ENCODE assay signal across 8 cellular contexts in the genomic region with DNA sequence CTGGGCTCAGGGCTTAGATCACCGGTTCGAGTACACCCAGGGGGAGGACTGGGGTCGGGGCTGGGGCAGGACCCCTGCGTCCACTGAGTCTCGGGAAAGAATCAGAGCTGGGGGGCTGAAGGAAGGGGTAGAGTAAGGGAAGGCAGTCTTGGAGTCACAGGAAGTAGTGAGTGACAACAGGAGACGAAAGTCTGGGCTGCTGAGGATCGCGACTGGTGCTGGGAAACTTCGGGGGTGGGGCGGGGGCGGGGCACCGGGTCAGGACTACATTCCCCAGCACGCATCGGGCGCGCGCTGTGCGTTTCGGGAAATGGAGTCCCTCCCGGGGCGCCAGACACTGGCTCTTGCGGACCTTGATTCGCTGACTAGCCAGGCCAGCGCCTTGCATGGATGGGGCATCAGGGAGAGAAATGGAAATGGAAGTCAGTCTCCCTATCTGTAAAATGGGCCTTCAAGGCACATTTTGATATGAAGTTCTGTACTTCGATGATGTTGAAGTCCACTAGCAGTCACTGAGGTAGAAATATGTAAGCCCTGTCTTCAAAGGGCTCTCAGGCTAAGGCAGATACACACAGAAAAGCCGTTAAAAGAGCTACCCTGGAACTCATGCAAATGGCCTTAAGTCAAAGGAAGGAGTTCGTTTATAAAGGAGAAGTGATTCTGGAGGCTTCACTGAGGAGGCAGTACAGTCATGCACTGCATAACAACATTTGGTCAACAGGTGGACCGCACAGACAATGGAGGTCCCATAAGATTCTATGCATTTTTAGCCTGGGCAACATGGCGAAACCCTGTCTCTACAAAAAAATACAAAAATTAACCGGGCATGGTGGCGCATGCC. TPM values are rescaled to one million over a fixed set of nuclear protein-coding genes. Genes with fewer than 3 reads are reported as not detected.
A peak's percentile ranks its signal among the peaks of the same experiment; 100 is the strongest.
DNase-seq lines count a peak whose midpoint lies in the region; ATAC-seq and TF ChIP-seq lines count a peak whose summit lies in the region.

No MANE protein-coding gene starts in this region.

- H3K27me3 Mint-ChIP-seq in activated CD4-positive, alpha-beta T cell treated with anti-CD3 and anti-CD28 coated beads, Interleukin-2, amount 10 ng/mL, durations not matched to agents 24 days and 14 days: no peaks in the 10 kb centered on the region

- intact Hi-C loops in activated CD4-positive, alpha-beta T cell treated with anti-CD3 and anti-CD28 coated beads, Interleukin-2, amount 10 ng/mL, durations not matched to agents 24 days and 14 days (cut with micrococcal nuclease): loop anchor here (1.0 kb wide), 2 partner anchors 21 to 25 kb away; no protein-coding TSS in a partner anchor
- intact Hi-C loops in colonic mucosa (cut with DNase I): no loop called here

- peak; percentile 42 for ATAC-seq in GM21825 (IDR thresholded peaks at IDR 0.05; ENCODE audit: unreplicated experiment)

- H3K9ac ChIP-seq in colonic mucosa (ENCODE audit: low read depth in 2 of 2, low read length in 2 of 2): peak overlapping the region; percentile 73 to 84

- TF ChIP-seq CTCF in BE2C (IDR thresholded peaks at IDR 0.05; ENCODE audit: low read depth, low read length): no peak
- no peak for TF ChIP-seq CTCF in colonic mucosa (IDR thresholded peaks at IDR 0.05)

- H3K27me3 ChIP-seq in BE2C (no peaks in the 10 kb centered on the region), colonic mucosa (no peaks in the 10 kb centered on the region), layer of hippocampus (ENCODE audit: control insufficient read depth, insufficient read depth, low read length) (no peaks in the 10 kb centered on the region)

- DNase-seq in BE2C (peak; percentile 93), NCI-H2171 treated with DMSO at 0.1 percent for 48 hours (lab: John Stamatoyannopoulos, UW) (peak; percentile 61), colonic mucosa (peak; percentile 91), GF-D8 (lab: John Stamatoyannopoulos, UW) (no peak)
- peak; percentile 94 for DNase-seq in activated CD4-positive, alpha-beta T cell treated with anti-CD3 and anti-CD28 coated beads, Interleukin-2, amount 10 ng/mL, durations not matched to agents 24 days and 14 days
- peak; percentile 53 to 59 for DNase-seq in stimulated activated CD4-positive, alpha-beta T cell treated with anti-CD3 and anti-CD28 coated beads, Interleukin-1b, Interleukin-23, amount 100 ng/mL, for 1 hour (ENCODE audit: low read depth in 2 of 2)

- H3K4me1 Mint-ChIP-seq in activated CD4-positive, alpha-beta T cell treated with anti-CD3 and anti-CD28 coated beads, Interleukin-2, amount 10 ng/mL, durations not matched to agents 24 days and 14 days: peaks cover 45% of the 10 kb centered on the region

- H3K36me3 ChIP-seq in BE2C (no peaks in the 10 kb centered on the region), colonic mucosa (no peaks in the 10 kb centered on the region)

- H3K9me3 Mint-ChIP-seq in activated CD4-positive, alpha-beta T cell treated with anti-CD3 and anti-CD28 coated beads, Interleukin-2, amount 10 ng/mL, durations not matched to agents 24 days and 14 days: no peaks in the 10 kb centered on the region

- peak overlapping the region; percentile 87 for H3K27ac Mint-ChIP-seq in activated CD4-positive, alpha-beta T cell treated with anti-CD3 and anti-CD28 coated beads, Interleukin-2, amount 10 ng/mL, durations not matched to agents 24 days and 14 days

- H3K4me1 ChIP-seq in BE2C: peaks cover 7% of the 10 kb centered on the region; the same call in 1 of the 2 replicates
- H3K4me1 ChIP-seq in colonic mucosa: peaks cover 9% of the 10 kb centered on the region

- peak overlapping the region; percentile 38 for H3K4me3 ChIP-seq in BE2C (ENCODE audit: low read depth, low read length)
- peak overlapping the region; percentile 27 for H3K4me3 ChIP-seq in colonic mucosa

- peaks cover 2% of the 10 kb centered on the region for H3K36me3 Mint-ChIP-seq in activated CD4-positive, alpha-beta T cell treated with anti-CD3 and anti-CD28 coated beads, Interleukin-2, amount 10 ng/mL, durations not matched to agents 24 days and 14 days (ENCODE audit: low read depth)

- H3K4me3 Mint-ChIP-seq in activated CD4-positive, alpha-beta T cell treated with anti-CD3 and anti-CD28 coated beads, Interleukin-2, amount 10 ng/mL, durations not matched to agents 24 days and 14 days: peak overlapping the region; percentile 74

- H3K9me3 ChIP-seq in BE2C (no peaks in the 10 kb centered on the region), colonic mucosa (no peaks in the 10 kb centered on the region)

- peak overlapping the region; percentile 83 for H3K27ac ChIP-seq in colonic mucosa
- H3K27ac ChIP-seq in layer of hippocampus (ENCODE audit: low read depth, low read length): peak overlapping the region; percentile 97

RNA-seq across cellular contexts. Expression of a gene that starts 0.7 kb away (rescaled TPM):
- polyA plus RNA-seq in BE2C (2012; ENCODE audit: insufficient read depth, insufficient read length, low read depth): 0.36 TPM
- 0.17 and 0.33 TPM in 2 replicates for total RNA-seq in activated CD4-positive, alpha-beta T cell treated with anti-CD3 and anti-CD28 coated beads, Interleukin-2, amount 10 ng/mL, durations not matched to agents 24 days and 14 days
- total RNA-seq in colonic mucosa: 1 to 10 TPM in 1 of 2 donors, under 1 TPM in 1; 0.72 to 1.6 TPM

RNA-seq across cellular contexts. Expression of a gene that starts 3.2 kb away (rescaled TPM):
- polyA plus RNA-seq in BE2C (2012; ENCODE audit: insufficient read depth, insufficient read length, low read depth): 26.3 TPM
- 23.9 and 24.5 TPM in 2 replicates for total RNA-seq in activated CD4-positive, alpha-beta T cell treated with anti-CD3 and anti-CD28 coated beads, Interleukin-2, amount 10 ng/mL, durations not matched to agents 24 days and 14 days
- 10 to 100 TPM; 19.9 to 34.5 TPM for total RNA-seq in colonic mucosa

RNA-seq across cellular contexts. Expression of a gene that starts 26.3 kb away (rescaled TPM):
- polyA plus RNA-seq in BE2C (2012; ENCODE audit: insufficient read depth, insufficient read length, low read depth): 33.4 TPM
- total RNA-seq in activated CD4-positive, alpha-beta T cell treated with anti-CD3 and anti-CD28 coated beads, Interleukin-2, amount 10 ng/mL, durations not matched to agents 24 days and 14 days: 35.9 and 36.5 TPM in 2 replicates
- 10 to 100 TPM; 21.9 to 44.8 TPM for total RNA-seq in colonic mucosa

RNA-seq across cellular contexts. Expression of a gene that starts 51.8 kb away (rescaled TPM):
- polyA plus RNA-seq in BE2C (2012; ENCODE audit: insufficient read depth, insufficient read length, low read depth): 3.1 TPM
- total RNA-seq in activated CD4-positive, alpha-beta T cell treated with anti-CD3 and anti-CD28 coated beads, Interleukin-2, amount 10 ng/mL, durations not matched to agents 24 days and 14 days: 11.8 and 12.7 TPM in 2 replicates
- 10 to 100 TPM; 14.3 to 22.1 TPM for total RNA-seq in colonic mucosa
